In genomic region chr4:97845758-97846157, GRCh38 we compare ENCODE assay signal across 18 cellular contexts.
"Had no signal": no experiment of that assay in that cellular context is flagged by ENCODE, and none has a peak within 500 bp of the region (broad histone marks: within the 10 kb centered on the region; RNA-seq: fewer than 3 reads in every experiment).

No MANE protein-coding gene starts in this region.

- H3K27ac ChIP-seq: dorsolateral prefrontal cortex, left lung, lower lobe of right lung, neural progenitor cell, ovary had no signal

- H3K9me3 Mint-ChIP-seq: memory B cell, neural progenitor cell had no signal

- H3K36me3 ChIP-seq: left lung, lower lobe of right lung, neural progenitor cell, ovary had no signal

- H3K4me1 ChIP-seq: left lung, lower lobe of right lung, neural progenitor cell had no signal

- H3K4me1 Mint-ChIP-seq: immature natural killer cell, memory B cell, neural progenitor cell had no signal

- H3K4me3 ChIP-seq: dorsolateral prefrontal cortex, left lung, lower lobe of right lung, neural progenitor cell, ovary had no signal

- H3K27me3 Mint-ChIP-seq: memory B cell; natural killer cell treated with Interleukin-12 subunit alpha and Interleukin-12 subunit beta and Interleukin-15 and Interleukin-18, amount 100 ng/mL, for 72 hours had no signal

- H3K9me3 ChIP-seq: lower lobe of right lung, ovary had no signal

- DNase-seq: cortex of kidney; dorsolateral prefrontal cortex; effector memory CD4-positive, alpha-beta T cell; immature natural killer cell; lower lobe of right lung; midbrain; nucleus accumbens; ovary; right cardiac atrium; small intestine; stimulated activated CD4-positive, alpha-beta T cell treated with anti-CD3 and anti-CD28 coated beads, Interleukin-12 subunit alpha, Interleukin-12 subunit beta, amount 100 ng/mL, for 4 hours; stimulated activated naive CD4-positive, alpha-beta T cell; trophoblast cell had no signal

- H3K27me3 ChIP-seq: dorsolateral prefrontal cortex, left lung, neural progenitor cell, ovary had no signal

- ATAC-seq: esophagus mucosa; left lung; lower lobe of right lung; natural killer cell treated with Interleukin-12 subunit alpha and Interleukin-12 subunit beta and Interleukin-15 and Interleukin-18, amount 100 ng/mL, for 72 hours; right cardiac atrium had no signal

- H3K9ac ChIP-seq: neural progenitor cell had no signal

- H3K4me3 Mint-ChIP-seq: immature natural killer cell; memory B cell; natural killer cell treated with Interleukin-12 subunit alpha and Interleukin-12 subunit beta and Interleukin-15 and Interleukin-18, amount 100 ng/mL, for 72 hours; neural progenitor cell had no signal

- H3K27ac Mint-ChIP-seq: immature natural killer cell; memory B cell; natural killer cell treated with Interleukin-12 subunit alpha and Interleukin-12 subunit beta and Interleukin-15 and Interleukin-18, amount 100 ng/mL, for 72 hours; neural progenitor cell had no signal
